24 cellular contexts compared by ENCODE assay signal in genomic region chr7:1246871-1247526, GRCh38. TPM values are rescaled to one million over a fixed set of nuclear protein-coding genes. Genes with fewer than 3 reads are reported as not detected.
DNase-seq lines count a peak whose midpoint lies in the region; ATAC-seq and TF ChIP-seq lines count a peak whose summit lies in the region.
"Had no signal": no experiment of that assay in that cellular context is flagged by ENCODE, and none has a peak within 500 bp of the region (broad histone marks: within the 10 kb centered on the region; RNA-seq: fewer than 3 reads in every experiment).

No MANE protein-coding gene starts in this region.

- H2AFZ ChIP-seq in GM23338 (no peak overlapping the region), neural cell (ENCODE audit: low read depth, low read length) (no peak overlapping the region)

- intact Hi-C loops in activated CD4-positive, alpha-beta T cell treated with anti-CD3 and anti-CD28 coated beads, Interleukin-2, amount 10 ng/mL, durations not matched to agents 24 days and 14 days (cut with micrococcal nuclease): loop anchor here (5.0 to 10.0 kb wide), 2 partner anchors 185 to 418 kb away; no protein-coding TSS in a partner anchor
- intact Hi-C loops in vagina (cut with DNase I): no loop called here

- H4K20me1 ChIP-seq in GM23338 (replicated peaks; ENCODE audit: insufficient read depth) (peaks cover 18% of the 10 kb centered on the region; the same call in 1 of the 2 replicates), neural cell (ENCODE audit: insufficient read depth) (no peaks in the 10 kb centered on the region)

- peak overlapping the region; percentile 74; the same call in 1 of the 2 replicates for H3K4me2 ChIP-seq in GM23338
- no peak overlapping the region for H3K4me2 ChIP-seq in neural cell (ENCODE audit: low read length)

- H3K9ac ChIP-seq in neural cell (ENCODE audit: low read length): peak overlapping the region; percentile 41

- H3K27ac Mint-ChIP-seq in activated CD4-positive, alpha-beta T cell treated with anti-CD3 and anti-CD28 coated beads, Interleukin-2, amount 10 ng/mL, durations not matched to agents 24 days and 14 days: no peak overlapping the region
- H3K27ac Mint-ChIP-seq in GM23338: no peak overlapping the region
- no peak overlapping the region for H3K27ac Mint-ChIP-seq in effector memory CD8-positive, alpha-beta T cell
- H3K27ac Mint-ChIP-seq: activated CD8-positive, alpha-beta T cell treated with anti-CD3 and anti-CD28 coated beads for 36 hours; activated naive CD4-positive, alpha-beta T cell treated with anti-CD3 and anti-CD28 coated beads for 36 hours; progenitor cell of endocrine pancreas had no signal

- DNase-seq in activated CD4-positive, alpha-beta T cell treated with anti-CD3 and anti-CD28 coated beads, Interleukin-2, amount 10 ng/mL, durations not matched to agents 24 days and 14 days: peak; percentile 60
- no peak for DNase-seq in activated CD4-positive, alpha-beta T cell treated with anti-CD3 and anti-CD28 coated beads, Interleukin-2, amount 50 U/mL, for 4 hours
- DNase-seq in GM23338 (ENCODE audit: low spot score) (no peak), vagina (ENCODE audit: extremely low spot score in 2 of 2) (no peak), SIG-M5 (lab: John Stamatoyannopoulos, UW) (no peak)
- DNase-seq in effector memory CD8-positive, alpha-beta T cell: no peak
- DNase-seq: activated CD4-positive, alpha-beta T cell treated with anti-CD3 and anti-CD28 coated beads for 1 hour; activated CD8-positive, alpha-beta memory T cell treated with anti-CD3 and anti-CD28 coated beads, Interleukin-2, amount 50 U/mL, for 48 hours; activated CD8-positive, alpha-beta T cell treated with anti-CD3 and anti-CD28 coated beads for 36 hours; activated naive CD4-positive, alpha-beta T cell treated with anti-CD3 and anti-CD28 coated beads for 36 hours; NCI-H446 treated with DMSO at 0.1 percent for 48 hours; stimulated activated CD4-positive, alpha-beta T cell treated with anti-CD3 and anti-CD28 coated beads, Interleukin-4, amount 100 ng/mL, for 24 hours; T-helper 2 cell; transverse colon had no signal

- H3K4me1 ChIP-seq in GM23338 (ENCODE audit: insufficient read depth) (peaks cover 48% of the 10 kb centered on the region), vagina (peaks cover 28% of the 10 kb centered on the region)

- H3K9me3 ChIP-seq in neural cell (ENCODE audit: low read length): no peaks in the 10 kb centered on the region
- H3K9me3 ChIP-seq in vagina: no peaks in the 10 kb centered on the region
- H3K9me3 ChIP-seq: gastroesophageal sphincter, transverse colon had no signal

- H3K79me2 ChIP-seq in GM23338 (replicated peaks; ENCODE audit: insufficient read depth) (no peaks in the 10 kb centered on the region), neural cell (replicated peaks; ENCODE audit: insufficient read depth, low read length) (no peaks in the 10 kb centered on the region)

- no peaks in the 10 kb centered on the region for H3K9me3 Mint-ChIP-seq in activated CD4-positive, alpha-beta T cell treated with anti-CD3 and anti-CD28 coated beads, Interleukin-2, amount 10 ng/mL, durations not matched to agents 24 days and 14 days
- no peaks in the 10 kb centered on the region; the same call in 2 of the 3 replicates for H3K9me3 Mint-ChIP-seq in GM23338
- H3K9me3 Mint-ChIP-seq in effector memory CD8-positive, alpha-beta T cell: no peaks in the 10 kb centered on the region
- H3K9me3 Mint-ChIP-seq: activated CD8-positive, alpha-beta T cell treated with anti-CD3 and anti-CD28 coated beads for 36 hours; activated naive CD4-positive, alpha-beta T cell treated with anti-CD3 and anti-CD28 coated beads for 36 hours; CD8-positive, alpha-beta memory T cell had no signal

- TF ChIP-seq CTCF in GM23338 (conservative IDR thresholded peaks at IDR 0.05; ENCODE audit: low read depth in 2 of 2): no peak
- no peak for TF ChIP-seq CTCF in neural cell (IDR thresholded peaks at IDR 0.05; ENCODE audit: poor library complexity, severe bottlenecking)
- TF ChIP-seq CTCF in vagina (IDR thresholded peaks at IDR 0.05): no peak

- H3K9me2 ChIP-seq in GM23338 (ENCODE audit: insufficient read depth): no peaks in the 10 kb centered on the region
- H3K9me2 ChIP-seq in neural cell (ENCODE audit: insufficient read depth, low read length): no peaks in the 10 kb centered on the region

- peak overlapping the region; percentile 38; the same call in 1 of the 2 replicates for H3K4me3 ChIP-seq in GM23338
- peak overlapping the region; percentile 60 for H3K4me3 ChIP-seq in neural cell (ENCODE audit: low read length)
- H3K4me3 ChIP-seq in vagina: peak overlapping the region in 1 of 2 donors; percentile 1
- H3K4me3 ChIP-seq: gastroesophageal sphincter, transverse colon had no signal

- TF ChIP-seq EP300 in neural cell (conservative IDR thresholded peaks at IDR 0.05; ENCODE audit: poor library complexity, severe bottlenecking): no peak

- no peak for TF ChIP-seq RAD21 in neural cell (conservative IDR thresholded peaks at IDR 0.05)

- ATAC-seq in GM23338 (peak; percentile 2; the same call in 2 of the 3 replicates), HG02759 (IDR thresholded peaks at IDR 0.05; ENCODE audit: unreplicated experiment) (no peak)
- no peak for ATAC-seq in effector memory CD8-positive, alpha-beta T cell (replicated peaks)
- ATAC-seq: activated CD8-positive, alpha-beta T cell treated with anti-CD3 and anti-CD28 coated beads for 36 hours; gastroesophageal sphincter; HCT116; left lobe of liver had no signal

- H3F3A ChIP-seq in GM23338 (replicated peaks; ENCODE audit: low read depth) (peaks cover 15% of the 10 kb centered on the region), neural cell (ENCODE audit: insufficient read depth, low read length, poor library complexity, severe bottlenecking) (no peaks in the 10 kb centered on the region)

- H3K4me3 Mint-ChIP-seq in activated CD4-positive, alpha-beta T cell treated with anti-CD3 and anti-CD28 coated beads, Interleukin-2, amount 10 ng/mL, durations not matched to agents 24 days and 14 days: no peak overlapping the region
- H3K4me3 Mint-ChIP-seq in GM23338: no peak overlapping the region
- H3K4me3 Mint-ChIP-seq in effector memory CD8-positive, alpha-beta T cell: peak overlapping the region; percentile 20 to 46
- H3K4me3 Mint-ChIP-seq: activated naive CD4-positive, alpha-beta T cell treated with anti-CD3 and anti-CD28 coated beads for 36 hours had no signal

- peaks cover 2% of the 10 kb centered on the region for H3K36me3 Mint-ChIP-seq in activated CD4-positive, alpha-beta T cell treated with anti-CD3 and anti-CD28 coated beads, Interleukin-2, amount 10 ng/mL, durations not matched to agents 24 days and 14 days (ENCODE audit: low read depth)
- no peaks in the 10 kb centered on the region for H3K36me3 Mint-ChIP-seq in GM23338 (ENCODE audit: low read depth)
- H3K36me3 Mint-ChIP-seq in effector memory CD8-positive, alpha-beta T cell (ENCODE audit: insufficient read depth): peaks cover 17% of the 10 kb centered on the region
- H3K36me3 Mint-ChIP-seq: CD8-positive, alpha-beta memory T cell had no signal

- H3K36me3 ChIP-seq in GM23338 (ENCODE audit: insufficient read depth) (no peaks in the 10 kb centered on the region), neural cell (ENCODE audit: insufficient read depth, low read length) (no peaks in the 10 kb centered on the region), vagina (no peaks in the 10 kb centered on the region)
- H3K36me3 ChIP-seq: gastroesophageal sphincter, transverse colon had no signal

- peaks cover 86% of the 10 kb centered on the region for H3K27me3 ChIP-seq in GM23338 (ENCODE audit: insufficient read depth)
- peaks cover 79% of the 10 kb centered on the region for H3K27me3 ChIP-seq in neural cell (ENCODE audit: insufficient read depth, low read depth, low read length)
- peaks cover 46% of the 10 kb centered on the region for H3K27me3 ChIP-seq in vagina

- no peak overlapping the region for H3K27ac ChIP-seq in GM23338 (ENCODE audit: low read depth)
- no peak overlapping the region for H3K27ac ChIP-seq in neural cell (ENCODE audit: low read length)
- H3K27ac ChIP-seq in vagina: no peak overlapping the region
- H3K27ac ChIP-seq: gastroesophageal sphincter, transverse colon had no signal

- peaks cover 2% of the 10 kb centered on the region for H3K4me1 Mint-ChIP-seq in activated CD4-positive, alpha-beta T cell treated with anti-CD3 and anti-CD28 coated beads, Interleukin-2, amount 10 ng/mL, durations not matched to agents 24 days and 14 days
- H3K4me1 Mint-ChIP-seq in GM23338: peaks cover 25% of the 10 kb centered on the region
- H3K4me1 Mint-ChIP-seq in effector memory CD8-positive, alpha-beta T cell (ENCODE audit: low read depth in 2 of 2): peaks cover 9 to 10% of the 10 kb centered on the region in 2 donors

- TF ChIP-seq POLR2A in vagina (IDR thresholded peaks at IDR 0.05): no peak

- H3K27me3 Mint-ChIP-seq in activated CD4-positive, alpha-beta T cell treated with anti-CD3 and anti-CD28 coated beads, Interleukin-2, amount 10 ng/mL, durations not matched to agents 24 days and 14 days: peaks cover 57% of the 10 kb centered on the region
- H3K27me3 Mint-ChIP-seq in GM23338 (ENCODE audit: insufficient read depth, low read depth, poor library complexity): peaks cover 85% of the 10 kb centered on the region
- peaks cover 65 to 84% of the 10 kb centered on the region in 2 donors for H3K27me3 Mint-ChIP-seq in effector memory CD8-positive, alpha-beta T cell

TF ChIP-seq in GM23338, 12 proteins besides CTCF, POLR2A, EP300 and RAD21:
- no peak for TF ChIP-seq STAT1 (IDR thresholded peaks at IDR 0.05; ENCODE audit: unreplicated experiment)
- TF ChIP-seq EZH2 (IDR thresholded peaks at IDR 0.05; ENCODE audit: low read depth, unreplicated experiment): peak; percentile 88
- TF ChIP-seq JUNB (IDR thresholded peaks at IDR 0.05; ENCODE audit: unreplicated experiment): no peak
- TF ChIP-seq EZH2phosphoT487 (IDR thresholded peaks at IDR 0.05; ENCODE audit: unreplicated experiment): no peak
TF ChIP-seq in GM23338: peak in this region for 1.

RNA-seq across cellular contexts. Expression of gene UNCX, which starts 14.3 kb away (rescaled TPM):
- not detected in 2 replicates for total RNA-seq in activated CD4-positive, alpha-beta T cell treated with anti-CD3 and anti-CD28 coated beads, Interleukin-2, amount 10 ng/mL, durations not matched to agents 24 days and 14 days
- not detected in 2 replicates for total RNA-seq in GM23338 (2014; rRNA removed; shearing (Covaris generic))
- polyA plus RNA-seq in GM23338 (2016; fragmentation: Nextera tagmentation; extraction: Ambion mirVana) (not detected in 2 replicates), neural cell (1.6 TPM in 2 replicates)
- 0.93 and 1.5 TPM in 2 replicates for polyA minus RNA-seq in neural cell
- not detected for total RNA-seq in vagina
- total RNA-seq: activated CD8-positive, alpha-beta T cell treated with anti-CD3 and anti-CD28 coated beads for 36 hours; activated naive CD4-positive, alpha-beta T cell treated with anti-CD3 and anti-CD28 coated beads for 36 hours; CD8-positive, alpha-beta memory T cell; gastroesophageal sphincter; left lobe of liver; LHCN-M2; mesenteric fat pad; progenitor cell of endocrine pancreas; transverse colon had no signal
- polyA plus RNA-seq: adipose tissue; CD8-positive, alpha-beta memory T cell had no signal

Comparison
In these comparisons a context has a peak if more than half of its experiments do, and no peak if none do; other contexts are left out.
1. H3K4me3 Mint-ChIP-seq: peak in effector memory CD8-positive, alpha-beta T cell (2 of 2); none in activated CD4-positive, alpha-beta T cell treated with anti-CD3 and anti-CD28 coated beads, Interleukin-2, amount 10 ng/mL, durations not matched to agents 24 days and 14 days (single experiment) and GM23338 (single experiment).